ENCODE assay signal across 8 cellular contexts in the genomic region with DNA sequence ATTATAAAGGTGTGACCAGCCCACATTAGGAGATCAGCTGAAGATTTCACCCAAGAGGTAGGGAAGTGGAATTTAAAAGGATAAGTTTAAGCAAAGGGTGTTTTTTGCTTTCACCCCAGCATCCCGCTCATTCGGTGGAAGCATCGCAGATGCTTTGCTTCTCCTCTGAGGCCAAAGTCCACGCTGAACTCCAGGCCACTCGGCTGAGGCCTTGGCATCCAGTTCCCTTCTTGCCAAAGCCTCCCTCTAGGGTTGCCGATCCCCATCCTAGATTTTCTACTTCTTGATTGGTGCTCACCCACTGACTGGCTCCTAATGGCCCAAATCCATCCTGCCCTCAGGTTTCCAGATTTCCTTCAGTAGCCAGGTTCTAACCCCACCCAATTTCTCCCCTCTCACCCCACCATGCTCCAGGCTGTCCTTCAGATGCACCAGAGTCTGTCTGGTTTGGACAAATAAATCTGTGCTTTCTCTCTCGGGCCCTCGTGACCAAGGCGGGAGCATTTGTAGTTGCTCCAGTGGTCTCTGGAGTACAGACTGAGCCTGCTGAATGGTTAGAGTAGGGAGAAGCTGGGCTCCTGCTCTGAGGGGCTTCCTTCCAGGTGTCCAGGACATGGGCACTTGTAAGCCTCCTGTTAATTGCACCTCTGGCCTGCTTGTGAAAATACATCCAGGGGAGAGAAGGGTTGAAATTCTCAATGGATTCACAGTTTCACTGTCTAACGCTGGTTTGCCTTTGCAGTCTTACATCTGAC.
"Had no signal": no experiment of that assay in that cellular context is flagged by ENCODE, and none has a peak within 500 bp of the region (broad histone marks: within the 10 kb centered on the region; RNA-seq: fewer than 3 reads in every experiment).

No MANE protein-coding gene starts in this region.

- H3K9ac ChIP-seq: GM23248 had no signal

- H3K36me3 Mint-ChIP-seq: IgD-negative memory B cell had no signal

- H3K4me3 Mint-ChIP-seq: IgD-negative memory B cell had no signal

- DNase-seq: GM23248, GOT3, H7, HCEC 1CT, KBM-7 had no signal

- H3K4me3 ChIP-seq: GM23248 had no signal

- H2AFZ ChIP-seq: GM23248 had no signal

- H3K27ac Mint-ChIP-seq: IgD-negative memory B cell had no signal

- H3K4me1 Mint-ChIP-seq: IgD-negative memory B cell had no signal

- ATAC-seq: HepG2 had no signal

- H3K27ac ChIP-seq: GM23248, HL-60 had no signal
